ENCODE assay signal across 13 cellular contexts in the genomic region with DNA sequence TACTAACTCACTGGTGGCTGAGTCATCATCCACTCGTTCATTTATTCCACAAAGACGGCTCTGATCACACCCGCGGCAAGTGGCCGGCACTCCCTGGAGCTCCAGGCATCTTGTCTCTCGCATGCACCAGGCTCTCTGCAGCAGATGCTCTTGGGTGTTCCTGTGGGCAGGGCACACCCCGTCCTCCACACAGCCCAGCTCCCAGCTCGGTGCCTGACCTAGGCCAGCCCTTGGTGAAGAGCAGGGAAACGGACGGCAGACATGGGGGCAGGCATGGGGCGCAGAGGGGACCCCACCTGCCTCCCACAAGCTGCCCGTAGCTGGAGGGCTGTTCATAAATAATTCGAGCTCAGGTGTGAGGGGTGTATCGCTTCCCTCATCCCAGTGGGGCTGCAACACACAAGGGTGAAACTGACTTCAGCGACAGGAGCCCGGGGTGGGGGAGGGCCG. TPM values are rescaled to one million over a fixed set of nuclear protein-coding genes. Genes with fewer than 3 reads are reported as not detected.
DNase-seq lines count a peak whose midpoint lies in the region; ATAC-seq, FAIRE-seq and TF ChIP-seq lines count a peak whose summit lies in the region.
"Had no signal": no experiment of that assay in that cellular context is flagged by ENCODE, and none has a peak within 500 bp of the region (broad histone marks: within the 10 kb centered on the region; RNA-seq: fewer than 3 reads in every experiment).

No MANE protein-coding gene starts in this region.

- ATAC-seq in HG03378 (IDR thresholded peaks at IDR 0.05; ENCODE audit: unreplicated experiment), result no peak
- ATAC-seq in GM18858 (IDR thresholded peaks at IDR 0.05; ENCODE audit: unreplicated experiment), result no peak

- no peak overlapping the region for H3K9ac ChIP-seq in mammary epithelial cell (ENCODE audit: insufficient read depth, low read length)

- dilution Hi-C loops in mammary epithelial cell (cut with HindIII; ENCODE audit: low sequenced_read_pairs), result no loop called here

- no peak overlapping the region for H3K4me3 ChIP-seq in mammary epithelial cell (replicated peaks in 1 of 3; ENCODE audit: insufficient read depth in 1 of 3, low read depth in 2 of 3, low read length in 3 of 3)
- H3K4me3 ChIP-seq: ascending aorta had no signal

- POLR2A ChIA-PET in MCF 10A (lab: Yijun Ruan, JAX), result interaction anchor here (1.0 kb wide), 1 partner anchor 11 kb away, joined by 3 read pairs; no protein-coding TSS in a partner anchor

- H3K27me3 ChIP-seq in mammary epithelial cell (ENCODE audit: insufficient read depth, low read length), result no peaks in the 10 kb centered on the region
- H3K27me3 ChIP-seq: ascending aorta, BE2C had no signal

- H3K9me3 Mint-ChIP-seq in MCF 10A (ENCODE audit: unreplicated experiment), result no peaks in the 10 kb centered on the region

- H2AFZ ChIP-seq in mammary epithelial cell (ENCODE audit: low read depth, low read length), result no peak overlapping the region

- BruUV-seq in MCF 10A (replicated peaks; lab: Mats Ljungman, UMichigan) (no TSS peak), mammary epithelial cell (replicated peaks; lab: Mats Ljungman, UMichigan) (no TSS peak)

- 67% methylated on average over 15 of the region's 17 CpGs for whole genome bisulfite sequencing in mammary epithelial cell (ENCODE audit: low coverage, missing lambda C conversion rate)

- H3K36me3 ChIP-seq in mammary epithelial cell (ENCODE audit: insufficient read depth, low read length), result no peaks in the 10 kb centered on the region
- H3K36me3 ChIP-seq: ascending aorta, BE2C, neutrophil had no signal

- H3K27ac Mint-ChIP-seq in MCF 10A (ENCODE audit: low read depth, unreplicated experiment), result no peak overlapping the region

- H3K27ac ChIP-seq in mammary epithelial cell (ENCODE audit: insufficient read depth, low read depth, low read length), result no peak overlapping the region
- H3K27ac ChIP-seq: ascending aorta, neutrophil had no signal

- in situ Hi-C loops in mammary epithelial cell (cut with MboI; ENCODE audit: low sequenced_read_pairs in 2 of 2), result no loop called here

- CTCF ChIA-PET in MCF 10A (lab: Yijun Ruan, JAX) (interaction anchor here (0.5 to 1.2 kb wide), 5 partner anchors 9 to 682 kb away, joined by 3 to 5 read pairs (median 3); no protein-coding TSS in a partner anchor), mammary epithelial cell (lab: Charles Lee; ENCODE audit: low non-redundant PET) (no interaction called here)

- TF ChIP-seq CTCF in MCF 10A (IDR thresholded peaks at IDR 0.05; ENCODE audit: unreplicated experiment) (no peak), mammary epithelial cell (conservative IDR thresholded peaks at IDR 0.05 in 1 of 2, IDR thresholded peaks at IDR 0.05 in 1 of 2; ENCODE audit: extremely low read depth in 1 of 2, insufficient read depth in 1 of 2, low read depth in 1 of 2, low read length in 2 of 2) (no peak)

- DNase-seq in MCF 10A (ENCODE audit: unreplicated experiment) (peak; percentile 24), mammary epithelial cell (no peak), NCI-H345 treated with DMSO at 0.1 percent for 48 hours (lab: John Stamatoyannopoulos, UW; ENCODE audit: unreplicated experiment) (peak; percentile 9), foreskin melanocyte (peak; percentile 28), urothelium cell line (ENCODE audit: low spot score) (peak; percentile 76), NCI-H2107 treated with DMSO at 0.1 percent for 48 hours (lab: John Stamatoyannopoulos, UW; ENCODE audit: unreplicated experiment) (no peak)
- DNase-seq: BE2C; effector memory CD4-positive, alpha-beta T cell; NCI-H1694 had no signal

- H3K79me2 ChIP-seq in mammary epithelial cell (ENCODE audit: insufficient read depth, low read length), result no peaks in the 10 kb centered on the region

- intact Hi-C loops in MCF 10A (cut with micrococcal nuclease) (no loop called here), mammary epithelial cell (cut with micrococcal nuclease) (no loop called here)

- FAIRE-seq in urothelium cell line (lab: Jason Lieb, UNC), result peak; percentile 66

- no peaks in the 10 kb centered on the region for H3K4me1 Mint-ChIP-seq in MCF 10A (ENCODE audit: insufficient read depth, unreplicated experiment)

- no peak overlapping the region for H3K4me3 Mint-ChIP-seq in MCF 10A (ENCODE audit: unreplicated experiment)

- H3K4me2 ChIP-seq in mammary epithelial cell (ENCODE audit: insufficient read depth, low read depth, low read length), result no peak overlapping the region

- H3K36me3 Mint-ChIP-seq in MCF 10A (ENCODE audit: insufficient read depth, unreplicated experiment), result peaks cover 5% of the 10 kb centered on the region

- no peaks in the 10 kb centered on the region for H3K4me1 ChIP-seq in mammary epithelial cell (ENCODE audit: insufficient read depth, low read length)
- H3K4me1 ChIP-seq: ascending aorta, BE2C had no signal

- H3K27me3 Mint-ChIP-seq in MCF 10A (ENCODE audit: insufficient read depth, unreplicated experiment), result no peaks in the 10 kb centered on the region

- H4K20me1 ChIP-seq in mammary epithelial cell (ENCODE audit: insufficient read depth, low read length), result no peaks in the 10 kb centered on the region

- no peaks in the 10 kb centered on the region for H3K9me3 ChIP-seq in mammary epithelial cell (replicated peaks; ENCODE audit: insufficient read depth, low read length)
- H3K9me3 ChIP-seq: ascending aorta, BE2C, neutrophil had no signal

RNA-seq across cellular contexts. Expression of a gene that starts 51.5 kb away (rescaled TPM):
- total RNA-seq in MCF 10A (2022), result 0.10 and 0.16 TPM in 2 replicates
- total RNA-seq in mammary epithelial cell, result under 1 TPM in 1 of 2 donors, not detected in 1; 0.67 TPM
- polyA plus RNA-seq in mammary epithelial cell, result 0.02 TPM
- polyA minus RNA-seq in mammary epithelial cell, result not detected

Comparison
In these comparisons a context has a peak if more than half of its experiments do, and no peak if none do; other contexts are left out.
1. DNase-seq: peak in MCF 10A (single experiment), NCI-H345 treated with DMSO at 0.1 percent for 48 hours (single experiment), foreskin melanocyte (single experiment) and urothelium cell line (single experiment); none in mammary epithelial cell (single experiment) and NCI-H2107 treated with DMSO at 0.1 percent for 48 hours (single experiment).